In the genomic region with DNA sequence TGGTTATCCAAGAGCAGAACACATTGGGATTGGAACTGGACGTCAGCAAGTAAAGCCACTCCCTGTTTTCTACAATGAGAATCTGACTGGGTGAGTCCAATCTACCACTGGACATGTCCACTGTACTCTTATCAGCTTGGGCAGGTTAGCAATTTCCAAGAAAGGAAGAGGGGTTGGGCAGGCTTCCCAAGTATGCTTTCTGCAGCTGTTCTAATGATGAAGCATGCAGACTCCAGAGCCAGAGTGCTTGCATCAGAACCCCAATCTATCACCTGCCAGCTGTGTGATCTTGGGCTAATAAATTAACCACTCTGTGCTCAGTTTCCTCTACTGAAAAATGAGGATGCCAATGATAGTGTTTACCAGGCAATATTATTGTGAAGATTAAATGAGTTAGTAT, we compare ENCODE assay signal across 1 cellular context.
TF ChIP-seq lines count a peak whose summit lies in the region.

No MANE protein-coding gene starts in this region.

TF ChIP-seq in K562, 482 proteins besides CTCF, POLR2A, EP300 and RAD21 (continued from another document and continues in another):
- TF ChIP-seq RBM14 (IDR thresholded peaks at IDR 0.05; ENCODE audit: borderline replicate concordance, insufficient read depth, low read depth, low read length) (no peak), PTTG1 (tag; IDR thresholded peaks at IDR 0.05; ENCODE audit: low read depth) (no peak), OTX1 (CRISPR knock-in tag; IDR thresholded peaks at IDR 0.05) (no peak), PCBP1 (IDR thresholded peaks at IDR 0.05; ENCODE audit: low read depth, low read length, poor library complexity, severe bottlenecking) (no peak), FOXA1 (IDR thresholded peaks at IDR 0.05; ENCODE audit: borderline replicate concordance) (no peak), ZNF23 (CRISPR knock-in tag; IDR thresholded peaks at IDR 0.05) (no peak), HNRNPUL1 (IDR thresholded peaks at IDR 0.05; ENCODE audit: low read length) (no peak), XRCC3 (IDR thresholded peaks at IDR 0.05) (no peak), ZNF507 (tag; conservative IDR thresholded peaks at IDR 0.05) (no peak), SMARCA4 (IDR thresholded peaks at IDR 0.05) (peak; percentile 70), TAF9B (IDR thresholded peaks at IDR 0.05; ENCODE audit: partially characterized antibody) (peak; percentile 18), PHB (CRISPR knock-in tag; IDR thresholded peaks at IDR 0.05) (no peak), RBM34 (IDR thresholded peaks at IDR 0.05; ENCODE audit: borderline replicate concordance, insufficient read depth, low read length) (no peak), MYNN (IDR thresholded peaks at IDR 0.05) (no peak), MYNN (CRISPR knock-in tag; IDR thresholded peaks at IDR 0.05) (no peak), SMC3 (conservative IDR thresholded peaks at IDR 0.05; ENCODE audit: insufficient read depth, low read depth, low read length) (no peak), MEIS2 (IDR thresholded peaks at IDR 0.05; ENCODE audit: partially characterized antibody) (peak; percentile 59), MTF1 (CRISPR knock-in tag; IDR thresholded peaks at IDR 0.05; ENCODE audit: borderline replicate concordance) (no peak), THRAP3 (IDR thresholded peaks at IDR 0.05; ENCODE audit: borderline replicate concordance) (no peak), ERF (CRISPR knock-in tag; IDR thresholded peaks at IDR 0.05) (no peak), ZFP36 (IDR thresholded peaks at IDR 0.05; ENCODE audit: low read depth, low read length, partially characterized antibody) (peak; percentile 86), IRF2 (CRISPR knock-in tag; IDR thresholded peaks at IDR 0.05) (no peak), NCOA4 (IDR thresholded peaks at IDR 0.05; ENCODE audit: partially characterized antibody) (no peak), TAF7 (tag; IDR thresholded peaks at IDR 0.05) (no peak), ZNF699 (CRISPR knock-in tag; IDR thresholded peaks at IDR 0.05; ENCODE audit: insufficient replicate concordance) (no peak), ELF1 (tag; IDR thresholded peaks at IDR 0.05) (no peak), SPI1 (IDR thresholded peaks at IDR 0.05; ENCODE audit: borderline replicate concordance, low read depth, low read length) (no peak), RBM22 (IDR thresholded peaks at IDR 0.05; ENCODE audit: low read depth, low read length, poor library complexity, severe bottlenecking) (no peak), LEF1 (IDR thresholded peaks at IDR 0.05) (no peak), CXXC5 (CRISPR knock-in tag; IDR thresholded peaks at IDR 0.05) (no peak), FOXJ3 (CRISPR knock-in tag; IDR thresholded peaks at IDR 0.05) (no peak), TRIM28 (IDR thresholded peaks at IDR 0.05) (no peak), CAMTA2 (CRISPR knock-in tag; conservative IDR thresholded peaks at IDR 0.05) (no peak), ETS2 (tag; IDR thresholded peaks at IDR 0.05; ENCODE audit: borderline replicate concordance, poor library complexity, severe bottlenecking) (no peak), CBX2 (IDR thresholded peaks at IDR 0.05; ENCODE audit: insufficient read depth, low read length, poor library complexity, severe bottlenecking) (no peak), NFIX (CRISPR knock-in tag; IDR thresholded peaks at IDR 0.05; ENCODE audit: low read depth) (no peak), TRIM24 (IDR thresholded peaks at IDR 0.05) (peak; percentile 76 to 90), ATF1 (CRISPR knock-in tag; IDR thresholded peaks at IDR 0.05) (no peak), ATF1 (tag; IDR thresholded peaks at IDR 0.05) (peak; percentile 65), ZNF785 (CRISPR knock-in tag; IDR thresholded peaks at IDR 0.05) (no peak), RFX1 (IDR thresholded peaks at IDR 0.05) (no peak), FOXJ2 (tag; IDR thresholded peaks at IDR 0.05) (no peak), PML (IDR thresholded peaks at IDR 0.05; ENCODE audit: low read length) (peak; percentile 85; the same call in 1 of the 2 replicates), STAT5B (CRISPR knock-in tag; IDR thresholded peaks at IDR 0.05) (no peak), ZNF431 (CRISPR knock-in tag; IDR thresholded peaks at IDR 0.05) (no peak), ZNF778 (CRISPR knock-in tag; IDR thresholded peaks at IDR 0.05) (no peak), RB1 (IDR thresholded peaks at IDR 0.05; ENCODE audit: low read depth) (no peak), SMARCA5 (IDR thresholded peaks at IDR 0.05) (no peak), BCL6 (CRISPR knock-in tag; IDR thresholded peaks at IDR 0.05) (0 out of 2 replicates have a peak, but pooled peaks have one; percentile 41), XRCC4 (IDR thresholded peaks at IDR 0.05; ENCODE audit: extremely low read depth, insufficient read depth, insufficient read length) (no peak)
- TF ChIP-seq, protein P1, sequence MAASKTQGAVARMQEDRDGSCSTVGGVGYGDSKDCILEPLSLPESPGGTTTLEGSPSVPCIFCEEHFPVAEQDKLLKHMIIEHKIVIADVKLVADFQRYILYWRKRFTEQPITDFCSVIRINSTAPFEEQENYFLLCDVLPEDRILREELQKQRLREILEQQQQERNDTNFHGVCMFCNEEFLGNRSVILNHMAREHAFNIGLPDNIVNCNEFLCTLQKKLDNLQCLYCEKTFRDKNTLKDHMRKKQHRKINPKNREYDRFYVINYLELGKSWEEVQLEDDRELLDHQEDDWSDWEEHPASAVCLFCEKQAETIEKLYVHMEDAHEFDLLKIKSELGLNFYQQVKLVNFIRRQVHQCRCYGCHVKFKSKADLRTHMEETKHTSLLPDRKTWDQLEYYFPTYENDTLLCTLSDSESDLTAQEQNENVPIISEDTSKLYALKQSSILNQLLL (CRISPR knock-in tag; IDR thresholded peaks at IDR 0.05; ENCODE audit: borderline replicate concordance), result no peak
- TF ChIP-seq, protein P2, sequence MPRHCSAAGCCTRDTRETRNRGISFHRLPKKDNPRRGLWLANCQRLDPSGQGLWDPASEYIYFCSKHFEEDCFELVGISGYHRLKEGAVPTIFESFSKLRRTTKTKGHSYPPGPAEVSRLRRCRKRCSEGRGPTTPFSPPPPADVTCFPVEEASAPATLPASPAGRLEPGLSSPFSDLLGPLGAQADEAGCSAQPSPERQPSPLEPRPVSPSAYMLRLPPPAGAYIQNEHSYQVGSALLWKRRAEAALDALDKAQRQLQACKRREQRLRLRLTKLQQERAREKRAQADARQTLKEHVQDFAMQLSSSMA (CRISPR knock-in tag; IDR thresholded peaks at IDR 0.05), result no peak
- TF ChIP-seq, protein P3, sequence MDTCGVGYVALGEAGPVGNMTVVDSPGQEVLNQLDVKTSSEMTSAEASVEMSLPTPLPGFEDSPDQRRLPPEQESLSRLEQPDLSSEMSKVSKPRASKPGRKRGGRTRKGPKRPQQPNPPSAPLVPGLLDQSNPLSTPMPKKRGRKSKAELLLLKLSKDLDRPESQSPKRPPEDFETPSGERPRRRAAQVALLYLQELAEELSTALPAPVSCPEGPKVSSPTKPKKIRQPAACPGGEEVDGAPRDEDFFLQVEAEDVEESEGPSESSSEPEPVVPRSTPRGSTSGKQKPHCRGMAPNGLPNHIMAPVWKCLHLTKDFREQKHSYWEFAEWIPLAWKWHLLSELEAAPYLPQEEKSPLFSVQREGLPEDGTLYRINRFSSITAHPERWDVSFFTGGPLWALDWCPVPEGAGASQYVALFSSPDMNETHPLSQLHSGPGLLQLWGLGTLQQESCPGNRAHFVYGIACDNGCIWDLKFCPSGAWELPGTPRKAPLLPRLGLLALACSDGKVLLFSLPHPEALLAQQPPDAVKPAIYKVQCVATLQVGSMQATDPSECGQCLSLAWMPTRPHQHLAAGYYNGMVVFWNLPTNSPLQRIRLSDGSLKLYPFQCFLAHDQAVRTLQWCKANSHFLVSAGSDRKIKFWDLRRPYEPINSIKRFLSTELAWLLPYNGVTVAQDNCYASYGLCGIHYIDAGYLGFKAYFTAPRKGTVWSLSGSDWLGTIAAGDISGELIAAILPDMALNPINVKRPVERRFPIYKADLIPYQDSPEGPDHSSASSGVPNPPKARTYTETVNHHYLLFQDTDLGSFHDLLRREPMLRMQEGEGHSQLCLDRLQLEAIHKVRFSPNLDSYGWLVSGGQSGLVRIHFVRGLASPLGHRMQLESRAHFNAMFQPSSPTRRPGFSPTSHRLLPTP (IDR thresholded peaks at IDR 0.05; ENCODE audit: borderline replicate concordance, extremely low read depth, insufficient read length), result no peak
- TF ChIP-seq, protein P4, sequence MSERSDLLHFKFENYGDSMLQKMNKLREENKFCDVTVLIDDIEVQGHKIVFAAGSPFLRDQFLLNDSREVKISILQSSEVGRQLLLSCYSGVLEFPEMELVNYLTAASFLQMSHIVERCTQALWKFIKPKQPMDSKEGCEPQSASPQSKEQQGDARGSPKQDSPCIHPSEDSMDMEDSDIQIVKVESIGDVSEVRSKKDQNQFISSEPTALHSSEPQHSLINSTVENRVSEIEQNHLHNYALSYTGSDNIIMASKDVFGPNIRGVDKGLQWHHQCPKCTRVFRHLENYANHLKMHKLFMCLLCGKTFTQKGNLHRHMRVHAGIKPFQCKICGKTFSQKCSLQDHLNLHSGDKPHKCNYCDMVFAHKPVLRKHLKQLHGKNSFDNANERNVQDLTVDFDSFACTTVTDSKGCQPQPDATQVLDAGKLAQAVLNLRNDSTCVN (CRISPR knock-in tag; IDR thresholded peaks at IDR 0.05), result no peak
- TF ChIP-seq, protein P5, sequence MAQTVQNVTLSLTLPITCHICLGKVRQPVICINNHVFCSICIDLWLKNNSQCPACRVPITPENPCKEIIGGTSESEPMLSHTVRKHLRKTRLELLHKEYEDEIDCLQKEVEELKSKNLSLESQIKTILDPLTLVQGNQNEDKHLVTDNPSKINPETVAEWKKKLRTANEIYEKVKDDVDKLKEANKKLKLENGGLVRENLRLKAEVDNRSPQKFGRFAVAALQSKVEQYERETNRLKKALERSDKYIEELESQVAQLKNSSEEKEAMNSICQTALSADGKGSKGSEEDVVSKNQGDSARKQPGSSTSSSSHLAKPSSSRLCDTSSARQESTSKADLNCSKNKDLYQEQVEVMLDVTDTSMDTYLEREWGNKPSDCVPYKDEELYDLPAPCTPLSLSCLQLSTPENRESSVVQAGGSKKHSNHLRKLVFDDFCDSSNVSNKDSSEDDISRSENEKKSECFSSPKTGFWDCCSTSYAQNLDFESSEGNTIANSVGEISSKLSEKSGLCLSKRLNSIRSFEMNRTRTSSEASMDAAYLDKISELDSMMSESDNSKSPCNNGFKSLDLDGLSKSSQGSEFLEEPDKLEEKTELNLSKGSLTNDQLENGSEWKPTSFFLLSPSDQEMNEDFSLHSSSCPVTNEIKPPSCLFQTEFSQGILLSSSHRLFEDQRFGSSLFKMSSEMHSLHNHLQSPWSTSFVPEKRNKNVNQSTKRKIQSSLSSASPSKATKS (CRISPR knock-in tag; IDR thresholded peaks at IDR 0.05), result no peak
- TF ChIP-seq, protein P6, sequence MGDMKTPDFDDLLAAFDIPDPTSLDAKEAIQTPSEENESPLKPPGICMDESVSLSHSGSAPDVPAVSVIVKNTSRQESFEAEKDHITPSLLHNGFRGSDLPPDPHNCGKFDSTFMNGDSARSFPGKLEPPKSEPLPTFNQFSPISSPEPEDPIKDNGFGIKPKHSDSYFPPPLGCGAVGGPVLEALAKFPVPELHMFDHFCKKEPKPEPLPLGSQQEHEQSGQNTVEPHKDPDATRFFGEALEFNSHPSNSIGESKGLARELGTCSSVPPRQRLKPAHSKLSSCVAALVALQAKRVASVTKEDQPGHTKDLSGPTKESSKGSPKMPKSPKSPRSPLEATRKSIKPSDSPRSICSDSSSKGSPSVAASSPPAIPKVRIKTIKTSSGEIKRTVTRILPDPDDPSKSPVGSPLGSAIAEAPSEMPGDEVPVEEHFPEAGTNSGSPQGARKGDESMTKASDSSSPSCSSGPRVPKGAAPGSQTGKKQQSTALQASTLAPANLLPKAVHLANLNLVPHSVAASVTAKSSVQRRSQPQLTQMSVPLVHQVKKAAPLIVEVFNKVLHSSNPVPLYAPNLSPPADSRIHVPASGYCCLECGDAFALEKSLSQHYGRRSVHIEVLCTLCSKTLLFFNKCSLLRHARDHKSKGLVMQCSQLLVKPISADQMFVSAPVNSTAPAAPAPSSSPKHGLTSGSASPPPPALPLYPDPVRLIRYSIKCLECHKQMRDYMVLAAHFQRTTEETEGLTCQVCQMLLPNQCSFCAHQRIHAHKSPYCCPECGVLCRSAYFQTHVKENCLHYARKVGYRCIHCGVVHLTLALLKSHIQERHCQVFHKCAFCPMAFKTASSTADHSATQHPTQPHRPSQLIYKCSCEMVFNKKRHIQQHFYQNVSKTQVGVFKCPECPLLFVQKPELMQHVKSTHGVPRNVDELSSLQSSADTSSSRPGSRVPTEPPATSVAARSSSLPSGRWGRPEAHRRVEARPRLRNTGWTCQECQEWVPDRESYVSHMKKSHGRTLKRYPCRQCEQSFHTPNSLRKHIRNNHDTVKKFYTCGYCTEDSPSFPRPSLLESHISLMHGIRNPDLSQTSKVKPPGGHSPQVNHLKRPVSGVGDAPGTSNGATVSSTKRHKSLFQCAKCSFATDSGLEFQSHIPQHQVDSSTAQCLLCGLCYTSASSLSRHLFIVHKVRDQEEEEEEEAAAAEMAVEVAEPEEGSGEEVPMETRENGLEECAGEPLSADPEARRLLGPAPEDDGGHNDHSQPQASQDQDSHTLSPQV (IDR thresholded peaks at IDR 0.05), result no peak
- TF ChIP-seq, protein P7, sequence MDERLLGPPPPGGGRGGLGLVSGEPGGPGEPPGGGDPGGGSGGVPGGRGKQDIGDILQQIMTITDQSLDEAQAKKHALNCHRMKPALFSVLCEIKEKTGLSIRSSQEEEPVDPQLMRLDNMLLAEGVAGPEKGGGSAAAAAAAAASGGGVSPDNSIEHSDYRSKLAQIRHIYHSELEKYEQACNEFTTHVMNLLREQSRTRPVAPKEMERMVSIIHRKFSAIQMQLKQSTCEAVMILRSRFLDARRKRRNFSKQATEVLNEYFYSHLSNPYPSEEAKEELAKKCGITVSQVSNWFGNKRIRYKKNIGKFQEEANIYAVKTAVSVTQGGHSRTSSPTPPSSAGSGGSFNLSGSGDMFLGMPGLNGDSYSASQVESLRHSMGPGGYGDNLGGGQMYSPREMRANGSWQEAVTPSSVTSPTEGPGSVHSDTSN (CRISPR knock-in tag; IDR thresholded peaks at IDR 0.05; ENCODE audit: low read depth), result no peak
- TF ChIP-seq, protein P7 (tag; conservative IDR thresholded peaks at IDR 0.05; ENCODE audit: low read depth), result peak; percentile 62
- TF ChIP-seq, protein P8, sequence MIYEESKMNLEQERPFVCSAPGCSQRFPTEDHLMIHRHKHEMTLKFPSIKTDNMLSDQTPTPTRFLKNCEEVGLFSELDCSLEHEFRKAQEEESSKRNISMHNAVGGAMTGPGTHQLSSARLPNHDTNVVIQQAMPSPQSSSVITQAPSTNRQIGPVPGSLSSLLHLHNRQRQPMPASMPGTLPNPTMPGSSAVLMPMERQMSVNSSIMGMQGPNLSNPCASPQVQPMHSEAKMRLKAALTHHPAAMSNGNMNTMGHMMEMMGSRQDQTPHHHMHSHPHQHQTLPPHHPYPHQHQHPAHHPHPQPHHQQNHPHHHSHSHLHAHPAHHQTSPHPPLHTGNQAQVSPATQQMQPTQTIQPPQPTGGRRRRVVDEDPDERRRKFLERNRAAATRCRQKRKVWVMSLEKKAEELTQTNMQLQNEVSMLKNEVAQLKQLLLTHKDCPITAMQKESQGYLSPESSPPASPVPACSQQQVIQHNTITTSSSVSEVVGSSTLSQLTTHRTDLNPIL (CRISPR knock-in tag; IDR thresholded peaks at IDR 0.05), result no peak
